9 cellular contexts compared by ENCODE assay signal in genomic region chr12:45834809-45835208, GRCh38.
"Had no signal": no experiment of that assay in that cellular context is flagged by ENCODE, and none has a peak within 500 bp of the region (broad histone marks: within the 10 kb centered on the region; RNA-seq: fewer than 3 reads in every experiment).

No MANE protein-coding gene starts in this region.

- H3K4me1 ChIP-seq: HAP-1 had no signal

- ATAC-seq: HCT116, K562 had no signal

- H3K9me3 ChIP-seq: HAP-1 had no signal

- H3K4me3 ChIP-seq: GM23248, HAP-1, K562 had no signal

- FAIRE-seq: HTR-8/SVneo, K562 had no signal

- DNase-seq: GM23248, GOT3, H7, IMR-90, KG1 had no signal

- H3K27ac ChIP-seq: GM23248 had no signal
